ENCODE assay signal across 24 cellular contexts in the genomic region with DNA sequence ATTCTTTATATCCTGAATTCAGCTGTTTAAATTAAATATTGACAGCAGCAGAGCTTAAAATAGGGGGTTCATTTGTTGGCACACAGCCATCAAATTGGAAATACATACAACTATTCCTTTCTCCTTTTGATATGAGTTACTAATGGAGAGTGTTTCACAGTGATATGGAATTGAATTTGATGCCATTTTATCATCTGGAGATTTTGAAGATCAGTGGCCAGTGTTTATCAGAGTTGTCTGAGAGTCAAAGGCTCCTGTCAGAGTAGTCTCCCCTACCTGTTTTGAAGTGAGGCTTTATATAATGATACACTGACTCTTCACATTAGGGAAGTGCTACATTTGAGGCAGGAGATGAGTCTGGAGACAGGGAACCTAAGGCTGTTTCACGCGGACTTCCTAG.
"Had no signal": no experiment of that assay in that cellular context is flagged by ENCODE, and none has a peak within 500 bp of the region (broad histone marks: within the 10 kb centered on the region; RNA-seq: fewer than 3 reads in every experiment).

No MANE protein-coding gene starts in this region.

- H3K36me3 ChIP-seq: colonic mucosa, esophagus muscularis mucosa, esophagus squamous epithelium, gastrocnemius medialis, gastroesophageal sphincter, heart left ventricle, heart right ventricle had no signal

- DNase-seq: colonic mucosa; cortex of kidney; dermis blood vessel endothelial cell; dorsolateral prefrontal cortex; effector CD4-positive, alpha-beta T cell; effector CD8-positive, alpha-beta T cell; effector memory CD4-positive, alpha-beta T cell; effector memory CD8-positive, alpha-beta T cell; endodermal cell; erythroblast; esophagus squamous epithelium; foreskin fibroblast; foreskin keratinocyte; foreskin melanocyte; gastrocnemius medialis; glutamatergic neuron; head of caudate nucleus; heart left ventricle; heart right ventricle had no signal

- H3K27ac ChIP-seq: colonic mucosa, coronary artery, dorsolateral prefrontal cortex, epithelial cell of prostate, esophagus muscularis mucosa, esophagus squamous epithelium, foreskin keratinocyte, gastrocnemius medialis, gastroesophageal sphincter, heart left ventricle, heart right ventricle had no signal

- H3K9me3 ChIP-seq: colonic mucosa, esophagus muscularis mucosa, esophagus squamous epithelium, gastrocnemius medialis, gastroesophageal sphincter, heart left ventricle had no signal

- ATAC-seq: effector memory CD8-positive, alpha-beta T cell; esophagus mucosa; foreskin keratinocyte; gastrocnemius medialis; gastroesophageal sphincter; heart left ventricle; heart right ventricle had no signal

- H3K4me3 ChIP-seq: colonic mucosa, coronary artery, dorsolateral prefrontal cortex, esophagus muscularis mucosa, esophagus squamous epithelium, gastrocnemius medialis, gastroesophageal sphincter, heart left ventricle, heart right ventricle had no signal

- H3K27me3 ChIP-seq: colonic mucosa, dorsolateral prefrontal cortex, esophagus muscularis mucosa, esophagus squamous epithelium, foreskin keratinocyte, gastrocnemius medialis, gastroesophageal sphincter, heart left ventricle, heart right ventricle had no signal

- H3K4me1 ChIP-seq: colonic mucosa, esophagus muscularis mucosa, esophagus squamous epithelium, foreskin keratinocyte, gastrocnemius medialis, gastroesophageal sphincter, heart left ventricle, heart right ventricle had no signal
